In genomic region chr10:77393821-77394501, GRCh38 we compare ENCODE assay signal across 16 cellular contexts.
DNase-seq lines count a peak whose midpoint lies in the region; ATAC-seq and TF ChIP-seq lines count a peak whose summit lies in the region.
"Had no signal": no experiment of that assay in that cellular context is flagged by ENCODE, and none has a peak within 500 bp of the region (broad histone marks: within the 10 kb centered on the region; RNA-seq: fewer than 3 reads in every experiment).

No MANE protein-coding gene starts in this region.

- no peaks in the 10 kb centered on the region for H3K9me3 ChIP-seq in skeletal muscle tissue (ENCODE audit: control insufficient read depth in 3 of 3, low read length in 3 of 3)
- H3K9me3 ChIP-seq: Caco-2, heart left ventricle had no signal

- no peak for TF ChIP-seq CTCF in foreskin keratinocyte (conservative IDR thresholded peaks at IDR 0.05)

- H3K9ac ChIP-seq in skeletal muscle tissue (ENCODE audit: low read depth in 1 of 3, low read length in 3 of 3) = no peak overlapping the region

- no peaks in the 10 kb centered on the region for H3K36me3 ChIP-seq in skeletal muscle tissue (ENCODE audit: control insufficient read depth in 3 of 3, insufficient read depth in 3 of 3, low read length in 3 of 3)
- H3K36me3 ChIP-seq: heart left ventricle had no signal

- peak overlapping the region; percentile 43 for H3K27ac ChIP-seq in foreskin keratinocyte
- H3K27ac ChIP-seq in skeletal muscle tissue (ENCODE audit: low read depth, low read length) = peak overlapping the region; percentile 16

- peaks cover 34% of the 10 kb centered on the region for H3K4me1 ChIP-seq in foreskin keratinocyte
- H3K4me1 ChIP-seq in skeletal muscle tissue (ENCODE audit: control insufficient read depth in 3 of 3, insufficient read depth in 3 of 3, low read length in 3 of 3) = peaks cover 24 to 84% (median 65%) of the 10 kb centered on the region in 3 donors

- DNase-seq in NCI-H1092 treated with DMSO at 0.1 percent for 48 hours (lab: John Stamatoyannopoulos, UW) (peak; percentile 24), NCI-H1092 (lab: John Stamatoyannopoulos, UW) (no peak), RPMI7951 (ENCODE audit: low read depth) (peak; percentile 52), foreskin keratinocyte (peak in 1 of 2 donors; percentile 76), NOMO-1 treated with dmso at 0.1 percent for 144 hours (lab: John Stamatoyannopoulos, UW; ENCODE audit: unreplicated experiment) (no peak), NCI-H187 (lab: John Stamatoyannopoulos, UW) (no peak)
- no peak for DNase-seq in activated effector memory CD4-positive, alpha-beta T cell treated with anti-CD3 and anti-CD28 coated beads, Interleukin-2, amount 50 U/mL, for 16 hours
- DNase-seq: activated CD4-positive, CD25-positive, alpha-beta regulatory T cell treated with anti-CD3 and anti-CD28 coated beads, Interleukin-2, amount 50 U/mL, for 72 hours; activated CD8-positive, alpha-beta memory T cell treated with anti-CD3 and anti-CD28 coated beads, Interleukin-2, amount 50 U/mL, for 4 hours; activated naive CD4-positive, alpha-beta T cell treated with anti-CD3 and anti-CD28 coated beads, Interleukin-2, amount 50 U/mL, for 16 hours; Caco-2; caudate nucleus; heart left ventricle; kidney; NCI-H226 had no signal

- H3K27me3 ChIP-seq in foreskin keratinocyte (no peaks in the 10 kb centered on the region), skeletal muscle tissue (ENCODE audit: control insufficient read depth in 3 of 3, insufficient read depth in 3 of 3, low read length in 3 of 3) (no peaks in the 10 kb centered on the region)

- H3K4me3 ChIP-seq in skeletal muscle tissue (ENCODE audit: low read length in 3 of 3) = no peak overlapping the region
- H3K4me3 ChIP-seq: heart left ventricle had no signal

- ATAC-seq in foreskin keratinocyte = peak; percentile 3
- ATAC-seq: heart left ventricle had no signal

Comparison
In these comparisons a context has a peak if more than half of its experiments do, and no peak if none do; other contexts are left out.
1. DNase-seq: peak in NCI-H1092 treated with DMSO at 0.1 percent for 48 hours (single experiment) and RPMI7951 (single experiment); none in NCI-H1092 (single experiment), NOMO-1 treated with dmso at 0.1 percent for 144 hours (single experiment), activated effector memory CD4-positive, alpha-beta T cell treated with anti-CD3 and anti-CD28 coated beads, Interleukin-2, amount 50 U/mL, for 16 hours (single experiment) and NCI-H187 (0 of 2).